8 cellular contexts compared by ENCODE assay signal in the genomic region with DNA sequence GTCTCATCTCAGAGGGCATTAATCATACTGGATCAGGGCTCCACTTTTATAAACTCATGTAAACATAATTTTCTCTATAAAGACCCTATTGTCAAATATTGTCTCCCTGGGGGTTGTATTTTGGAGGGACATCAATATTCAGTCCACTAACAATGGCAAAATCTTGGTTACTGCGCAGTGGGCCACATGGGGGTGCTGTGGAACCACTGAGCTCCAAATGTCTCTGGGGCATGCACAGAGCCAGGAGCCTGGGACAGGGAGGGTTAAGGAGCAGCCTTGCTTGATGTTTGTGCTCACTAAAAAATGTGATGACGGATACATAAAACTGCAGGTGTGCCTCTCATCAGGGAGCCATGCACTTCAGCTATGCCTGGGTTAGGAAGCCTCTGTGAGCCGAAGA.
A peak's percentile ranks its signal among the peaks of the same experiment; 100 is the strongest.
DNase-seq lines count a peak whose midpoint lies in the region; ATAC-seq and TF ChIP-seq lines count a peak whose summit lies in the region.

No MANE protein-coding gene starts in this region.

- H3K4me3 Mint-ChIP-seq in activated CD4-positive, alpha-beta T cell treated with anti-CD3 and anti-CD28 coated beads, Interleukin-2, amount 10 ng/mL, durations not matched to agents 7 days and 5 days: peak overlapping the region; percentile 39

- no peak for ATAC-seq in HG03196 (IDR thresholded peaks at IDR 0.05; ENCODE audit: unreplicated experiment)

- no peaks in the 10 kb centered on the region for H3K9me3 Mint-ChIP-seq in activated CD4-positive, alpha-beta T cell treated with anti-CD3 and anti-CD28 coated beads, Interleukin-2, amount 10 ng/mL, durations not matched to agents 7 days and 5 days

- peaks cover 9% of the 10 kb centered on the region for H3K27me3 Mint-ChIP-seq in activated CD4-positive, alpha-beta T cell treated with anti-CD3 and anti-CD28 coated beads, Interleukin-2, amount 10 ng/mL, durations not matched to agents 7 days and 5 days

- H3K4me3 ChIP-seq in AG04449 (ENCODE audit: low read depth, low read length): no peak overlapping the region
- no peak overlapping the region for H3K4me3 ChIP-seq in fibroblast of villous mesenchyme (ENCODE audit: low read depth, low read length)

- TF ChIP-seq CTCF in AG04449 (IDR thresholded peaks at IDR 0.05; ENCODE audit: insufficient read depth, low read length, missing control alignments) (peak; percentile 22), fibroblast of villous mesenchyme (IDR thresholded peaks at IDR 0.05; ENCODE audit: insufficient read depth, low read depth, low read length) (peak; percentile 16)

- POLR2A ChIA-PET in AG04449 (lab: Yijun Ruan, JAX): no interaction called here
- POLR2A ChIA-PET in HEK293T (lab: Yijun Ruan, JAX): no interaction called here
- POLR2A ChIA-PET in activated CD4-positive, alpha-beta T cell treated with anti-CD3 and anti-CD28 coated beads, Interleukin-2, amount 10 ng/mL, durations not matched to agents 7 days and 5 days (lab: Charles Lee): interaction anchor here (0.6 to 1.5 kb wide), 2 partner anchors 47 to 488 kb away, joined by 3 to 4 read pairs; no protein-coding TSS in a partner anchor

- H3K4me1 Mint-ChIP-seq in activated CD4-positive, alpha-beta T cell treated with anti-CD3 and anti-CD28 coated beads, Interleukin-2, amount 10 ng/mL, durations not matched to agents 7 days and 5 days: peaks cover 13% of the 10 kb centered on the region

- CTCF ChIA-PET in AG04449 (lab: Yijun Ruan, JAX) (interaction anchor here (1.0 kb wide), 1 partner anchor 15 kb away, joined by 3 read pairs; no protein-coding TSS in a partner anchor), HEK293T (lab: Yijun Ruan, JAX) (interaction anchor here (0.6 to 1.6 kb wide), 8 partner anchors 11 to 130 kb away, joined by 3 to 7 read pairs (median 4); no protein-coding TSS in a partner anchor)
- CTCF ChIA-PET in activated CD4-positive, alpha-beta T cell treated with anti-CD3 and anti-CD28 coated beads, Interleukin-2, amount 10 ng/mL, durations not matched to agents 7 days and 5 days (lab: Charles Lee): interaction anchor here (0.5 to 1.8 kb wide), 7 partner anchors 17 to 991 kb away, joined by 3 to 5 read pairs (median 3); no protein-coding TSS in a partner anchor

- peak overlapping the region; percentile 80 for H3K27ac Mint-ChIP-seq in activated CD4-positive, alpha-beta T cell treated with anti-CD3 and anti-CD28 coated beads, Interleukin-2, amount 10 ng/mL, durations not matched to agents 7 days and 5 days

- no peaks in the 10 kb centered on the region for H3K36me3 Mint-ChIP-seq in activated CD4-positive, alpha-beta T cell treated with anti-CD3 and anti-CD28 coated beads, Interleukin-2, amount 10 ng/mL, durations not matched to agents 7 days and 5 days (ENCODE audit: low read depth)

- DNase-seq in AG04449 (ENCODE audit: low read depth, low spot score): no peak
- DNase-seq in HEK293T (ENCODE audit: extremely low spot score): peak; percentile 44
- peak; percentile 47 for DNase-seq in activated CD4-positive, alpha-beta T cell treated with anti-CD3 and anti-CD28 coated beads, Interleukin-2, amount 10 ng/mL, durations not matched to agents 7 days and 5 days
- DNase-seq in fibroblast of villous mesenchyme (ENCODE audit: low read depth): no peak
- DNase-seq in GOT3 (lab: John Stamatoyannopoulos, UW): no peak
- no peak for DNase-seq in AG08396 (ENCODE audit: low spot score)
- no peak for DNase-seq in HK-2 (ENCODE audit: unreplicated experiment)

TF ChIP-seq in HEK293T, 16 proteins besides CTCF, POLR2A, EP300 and RAD21:
- TF ChIP-seq TARDBP (IDR thresholded peaks at IDR 0.05) (no peak), LEF1 (IDR thresholded peaks at IDR 0.05; ENCODE audit: borderline replicate concordance) (no peak), FOXM1 (IDR thresholded peaks at IDR 0.05; ENCODE audit: borderline replicate concordance) (no peak), ZNF384 (IDR thresholded peaks at IDR 0.05) (no peak), HDGF (IDR thresholded peaks at IDR 0.05; ENCODE audit: borderline replicate concordance) (no peak), SUZ12 (IDR thresholded peaks at IDR 0.05) (no peak)

Comparison
In these comparisons a context has a peak if more than half of its experiments do, and no peak if none do; other contexts are left out.
1. DNase-seq: peak in HEK293T (single experiment) and activated CD4-positive, alpha-beta T cell treated with anti-CD3 and anti-CD28 coated beads, Interleukin-2, amount 10 ng/mL, durations not matched to agents 7 days and 5 days (single experiment); none in AG04449 (single experiment), fibroblast of villous mesenchyme (single experiment), GOT3 (single experiment), AG08396 (single experiment) and HK-2 (single experiment).